Comparison of ENCODE assay signal across 1 cellular context in genomic region chr10:59708816-59709471, GRCh38.
TF ChIP-seq lines count a peak whose summit lies in the region.

No MANE protein-coding gene starts in this region.

TF ChIP-seq in IMR-90, 13 proteins besides CTCF, POLR2A, EP300 and RAD21:
- TF ChIP-seq MXI1 (IDR thresholded peaks at IDR 0.05; ENCODE audit: borderline replicate concordance, low read depth, low read length) (no peak), MAFK (IDR thresholded peaks at IDR 0.05; ENCODE audit: low read depth, low read length) (no peak), FOS (IDR thresholded peaks at IDR 0.05; ENCODE audit: low read depth, low read length) (no peak), NFE2L2 (IDR thresholded peaks at IDR 0.05; ENCODE audit: low read depth, low read length) (no peak), SMC3 (IDR thresholded peaks at IDR 0.05; ENCODE audit: low read depth, low read length) (no peak), CEBPB (IDR thresholded peaks at IDR 0.05; ENCODE audit: low read depth, low read length) (no peak)
- TF ChIP-seq, protein P1, sequence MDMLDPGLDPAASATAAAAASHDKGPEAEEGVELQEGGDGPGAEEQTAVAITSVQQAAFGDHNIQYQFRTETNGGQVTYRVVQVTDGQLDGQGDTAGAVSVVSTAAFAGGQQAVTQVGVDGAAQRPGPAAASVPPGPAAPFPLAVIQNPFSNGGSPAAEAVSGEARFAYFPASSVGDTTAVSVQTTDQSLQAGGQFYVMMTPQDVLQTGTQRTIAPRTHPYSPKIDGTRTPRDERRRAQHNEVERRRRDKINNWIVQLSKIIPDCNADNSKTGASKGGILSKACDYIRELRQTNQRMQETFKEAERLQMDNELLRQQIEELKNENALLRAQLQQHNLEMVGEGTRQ (IDR thresholded peaks at IDR 0.05; ENCODE audit: low read depth, low read length), result no peak
